16 cellular contexts compared by ENCODE assay signal in genomic region chr2:34107811-34108210, GRCh38.
DNase-seq lines count a peak whose midpoint lies in the region; ATAC-seq and TF ChIP-seq lines count a peak whose summit lies in the region.
"Had no signal": no experiment of that assay in that cellular context is flagged by ENCODE, and none has a peak within 500 bp of the region (broad histone marks: within the 10 kb centered on the region; RNA-seq: fewer than 3 reads in every experiment).

No MANE protein-coding gene starts in this region.

- H3K9me3 ChIP-seq in PC-3 (ENCODE audit: low read length) = no peaks in the 10 kb centered on the region
- no peaks in the 10 kb centered on the region for H3K9me3 ChIP-seq in CD8-positive, alpha-beta T cell (ENCODE audit: low read length)
- H3K9me3 ChIP-seq: Caco-2 had no signal

- H3K36me3 Mint-ChIP-seq in CD8-positive, alpha-beta T cell = no peaks in the 10 kb centered on the region

- H3K27ac ChIP-seq in PC-3 (ENCODE audit: low read length) (no peak overlapping the region), dorsolateral prefrontal cortex (no peak overlapping the region)
- no peak overlapping the region for H3K27ac ChIP-seq in CD8-positive, alpha-beta T cell (ENCODE audit: low read depth, low read length)

- no peaks in the 10 kb centered on the region for H3K36me3 ChIP-seq in PC-3 (ENCODE audit: low read depth, low read length)
- H3K36me3 ChIP-seq in CD8-positive, alpha-beta T cell (ENCODE audit: insufficient read depth, low read length) = no peaks in the 10 kb centered on the region

- ATAC-seq in PC-3 = no peak
- ATAC-seq in CD8-positive, alpha-beta T cell = no peak
- ATAC-seq in omental fat pad (ENCODE audit: low FRiP score) = no peak

- H3K27me3 Mint-ChIP-seq in CD8-positive, alpha-beta T cell (ENCODE audit: low read depth) = no peaks in the 10 kb centered on the region
- H3K27me3 Mint-ChIP-seq: B cell; CD4-positive, alpha-beta T cell had no signal

- H3K4me1 ChIP-seq in PC-3 (ENCODE audit: insufficient read depth, low read length) = peaks cover 42% of the 10 kb centered on the region
- no peaks in the 10 kb centered on the region for H3K4me1 ChIP-seq in CD8-positive, alpha-beta T cell (ENCODE audit: insufficient read depth, low read length)
- H3K4me1 ChIP-seq: Caco-2 had no signal

- no peak overlapping the region for H3K4me3 Mint-ChIP-seq in CD8-positive, alpha-beta T cell
- H3K4me3 Mint-ChIP-seq: B cell; CD4-positive, alpha-beta T cell; H9 had no signal

- H2AFZ ChIP-seq in PC-3 (ENCODE audit: low read length) = 0 out of 2 replicates have a peak overlapping the region, but pooled peaks have one; percentile 19

- no TSS peak for BruUV-seq in PC-3 (replicated peaks; lab: Mats Ljungman, UMichigan)

- CTCF ChIA-PET in PC-3 (lab: Charles Lee) = no interaction called here
- CTCF ChIA-PET in CD8-positive, alpha-beta T cell (lab: Charles Lee) = no interaction called here

- H3K4me2 ChIP-seq in PC-3 (ENCODE audit: low read length) = no peak overlapping the region

- DNase-seq in COLO829 (ENCODE audit: low spot score) (peak; percentile 7), PC-3 (peak; percentile 4), dermis blood vessel endothelial cell (peak; percentile 19), left kidney (ENCODE audit: low read depth, low spot score) (peak; percentile 21), dorsolateral prefrontal cortex (no peak), hypothalamus (lab: John Stamatoyannopoulos, UW) (no peak), omental fat pad (ENCODE audit: low spot score) (no peak)
- DNase-seq in CD8-positive, alpha-beta T cell = no peak
- DNase-seq: C1 segment of cervical spinal cord; Caco-2; CD4-positive, alpha-beta T cell; DND-41; GF-D8; GOT3; H9 had no signal

- no peaks in the 10 kb centered on the region for H4K20me1 ChIP-seq in PC-3 (ENCODE audit: low read length)

- TF ChIP-seq CTCF in PC-3 (conservative IDR thresholded peaks at IDR 0.05; ENCODE audit: low read depth, low read length) (no peak), dorsolateral prefrontal cortex (IDR thresholded peaks at IDR 0.05 in 54 of 56, conservative IDR thresholded peaks at IDR 0.05 in 2 of 56; ENCODE audit: low read depth in 1 of 56, partially characterized antibody in 56 of 56) (no peak), omental fat pad (IDR thresholded peaks at IDR 0.05) (no peak)
- no peak for TF ChIP-seq CTCF in CD8-positive, alpha-beta T cell (IDR thresholded peaks at IDR 0.05)

- POLR2A ChIA-PET in PC-3 (lab: Charles Lee; ENCODE audit: unreplicated experiment) = no interaction called here
- POLR2A ChIA-PET in CD8-positive, alpha-beta T cell (lab: Charles Lee) = no interaction called here

- peaks cover 12% of the 10 kb centered on the region for H3F3A ChIP-seq in PC-3 (ENCODE audit: low read length, unreplicated experiment)

- no peaks in the 10 kb centered on the region for H3K27me3 ChIP-seq in PC-3 (ENCODE audit: low read length)
- H3K27me3 ChIP-seq in CD8-positive, alpha-beta T cell (ENCODE audit: insufficient read depth, low read length) = no peaks in the 10 kb centered on the region
- no peaks in the 10 kb centered on the region for H3K27me3 ChIP-seq in dorsolateral prefrontal cortex

- no peak overlapping the region for H3K4me3 ChIP-seq in PC-3 (ENCODE audit: low read length)
- H3K4me3 ChIP-seq in CD8-positive, alpha-beta T cell (ENCODE audit: low read depth, low read length) = no peak overlapping the region
- no peak overlapping the region for H3K4me3 ChIP-seq in dorsolateral prefrontal cortex

- no peaks in the 10 kb centered on the region for H3K4me1 Mint-ChIP-seq in CD8-positive, alpha-beta T cell (ENCODE audit: low read depth)
- H3K4me1 Mint-ChIP-seq: B cell had no signal

- H3K9me3 Mint-ChIP-seq in CD8-positive, alpha-beta T cell = no peaks in the 10 kb centered on the region
- H3K9me3 Mint-ChIP-seq: CD4-positive, alpha-beta T cell; H9 had no signal

- intact Hi-C loops in PC-3 (cut with micrococcal nuclease) (no loop called here), dorsolateral prefrontal cortex (cut with DNase I) (no loop called here)
- intact Hi-C loops in CD8-positive, alpha-beta T cell (cut with DNase I, micrococcal nuclease) = no loop called here

- H3K27ac Mint-ChIP-seq in CD8-positive, alpha-beta T cell = no peak overlapping the region
- H3K27ac Mint-ChIP-seq: B cell; CD4-positive, alpha-beta T cell; H9 had no signal

- H3K79me2 ChIP-seq in PC-3 (ENCODE audit: low read length) = no peaks in the 10 kb centered on the region

- H3K9me2 ChIP-seq in PC-3 (replicated peaks; ENCODE audit: low read length) = no peaks in the 10 kb centered on the region

- no peak overlapping the region for H3K9ac ChIP-seq in PC-3 (ENCODE audit: low read length)

Comparison
In these comparisons a context has a peak if more than half of its experiments do, and no peak if none do; other contexts are left out.
1. DNase-seq: peak in COLO829 (single experiment), PC-3 (single experiment), dermis blood vessel endothelial cell (single experiment) and left kidney (single experiment); none in CD8-positive, alpha-beta T cell (0 of 7), dorsolateral prefrontal cortex (0 of 10), hypothalamus (0 of 51) and omental fat pad (single experiment).